Comparison of ENCODE assay signal across 1 cellular context in the genomic region with DNA sequence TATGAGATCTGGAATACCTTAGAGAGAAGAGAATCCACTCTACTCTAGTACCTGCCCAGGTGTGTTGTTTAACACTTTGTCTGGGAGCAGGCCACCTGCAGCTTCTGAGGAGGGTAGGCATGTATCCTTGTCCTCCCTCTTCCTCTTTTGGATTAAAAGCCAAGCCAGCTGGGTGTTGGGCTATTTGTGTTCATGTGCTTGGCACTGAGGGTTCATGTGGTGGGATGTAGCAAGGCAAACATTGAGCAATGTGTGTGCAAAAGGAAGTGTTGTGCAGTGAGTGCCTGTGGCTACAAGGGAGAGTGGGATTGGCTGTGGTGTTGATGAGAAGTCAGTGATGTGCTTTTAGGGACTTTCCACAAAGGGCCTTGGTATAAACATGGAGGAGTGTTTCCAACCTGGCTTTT.
TF ChIP-seq lines count a peak whose summit lies in the region.

No MANE protein-coding gene starts in this region.

TF ChIP-seq in HepG2, 621 proteins besides CTCF, POLR2A, EP300 and RAD21 (continued from another document and continues in another):
- TF ChIP-seq, protein P1, sequence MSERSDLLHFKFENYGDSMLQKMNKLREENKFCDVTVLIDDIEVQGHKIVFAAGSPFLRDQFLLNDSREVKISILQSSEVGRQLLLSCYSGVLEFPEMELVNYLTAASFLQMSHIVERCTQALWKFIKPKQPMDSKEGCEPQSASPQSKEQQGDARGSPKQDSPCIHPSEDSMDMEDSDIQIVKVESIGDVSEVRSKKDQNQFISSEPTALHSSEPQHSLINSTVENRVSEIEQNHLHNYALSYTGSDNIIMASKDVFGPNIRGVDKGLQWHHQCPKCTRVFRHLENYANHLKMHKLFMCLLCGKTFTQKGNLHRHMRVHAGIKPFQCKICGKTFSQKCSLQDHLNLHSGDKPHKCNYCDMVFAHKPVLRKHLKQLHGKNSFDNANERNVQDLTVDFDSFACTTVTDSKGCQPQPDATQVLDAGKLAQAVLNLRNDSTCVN (CRISPR knock-in tag; IDR thresholded peaks at IDR 0.05; ENCODE audit: borderline replicate concordance) = peak; percentile 81
- TF ChIP-seq ZNF3 (CRISPR knock-in tag; IDR thresholded peaks at IDR 0.05) (no peak), MAX (IDR thresholded peaks at IDR 0.05) (peak; percentile 94), TP53 (CRISPR knock-in tag; conservative IDR thresholded peaks at IDR 0.05) (no peak), ZNF772 (CRISPR knock-in tag; IDR thresholded peaks at IDR 0.05) (no peak), ZNF737 (CRISPR knock-in tag; IDR thresholded peaks at IDR 0.05; ENCODE audit: borderline replicate concordance) (peak; percentile 21; the same call in 1 of the 2 replicates), HINFP (CRISPR knock-in tag; IDR thresholded peaks at IDR 0.05; ENCODE audit: low read depth) (peak; percentile 38; the same call in 1 of the 2 replicates), ATF7 (IDR thresholded peaks at IDR 0.05) (no peak), ATF7 (CRISPR knock-in tag; IDR thresholded peaks at IDR 0.05) (0 out of 2 replicates have a peak, but pooled peaks have one; percentile 33), MEF2D (CRISPR knock-in tag; IDR thresholded peaks at IDR 0.05) (peak; percentile 88), MAFK (conservative IDR thresholded peaks at IDR 0.05 in 1 of 2, IDR thresholded peaks at IDR 0.05 in 1 of 2; ENCODE audit: low read length in 2 of 2) (no peak), ZNF354B (CRISPR knock-in tag; IDR thresholded peaks at IDR 0.05) (no peak), ZNF18 (CRISPR knock-in tag; IDR thresholded peaks at IDR 0.05; ENCODE audit: insufficient replicate concordance) (no peak), ZNF362 (CRISPR knock-in tag; IDR thresholded peaks at IDR 0.05; ENCODE audit: borderline replicate concordance) (0 out of 2 replicates have a peak, but pooled peaks have one; percentile 39), CEBPB (IDR thresholded peaks at IDR 0.05; ENCODE audit: borderline replicate concordance, low read depth, low read length) (peak; percentile 99), ELF1 (CRISPR knock-in tag; IDR thresholded peaks at IDR 0.05) (peak; percentile 84), ZNF292 (CRISPR knock-in tag; IDR thresholded peaks at IDR 0.05; ENCODE audit: borderline replicate concordance, low read depth) (peak; percentile 50; the same call in 1 of the 2 replicates), KDM5B (CRISPR knock-in tag; IDR thresholded peaks at IDR 0.05; ENCODE audit: borderline replicate concordance) (0 out of 2 replicates have a peak, but pooled peaks have one; percentile 39), RBM39 (IDR thresholded peaks at IDR 0.05; ENCODE audit: low read depth, low read length, poor library complexity, severe bottlenecking) (no peak), PPARG (CRISPR knock-in tag; conservative IDR thresholded peaks at IDR 0.05) (peak; percentile 70; the same call in 1 of the 2 replicates), SNAPC5 (CRISPR knock-in tag; IDR thresholded peaks at IDR 0.05; ENCODE audit: borderline replicate concordance) (0 out of 2 replicates have a peak, but pooled peaks have one; percentile 74), ETV5 (CRISPR knock-in tag; IDR thresholded peaks at IDR 0.05; ENCODE audit: borderline replicate concordance) (peak; percentile 95), HDAC2 (CRISPR knock-in tag; IDR thresholded peaks at IDR 0.05) (peak; percentile 92; the same call in 1 of the 2 replicates), ZNF317 (CRISPR knock-in tag; IDR thresholded peaks at IDR 0.05) (peak; percentile 62; the same call in 1 of the 2 replicates), SNAPC2 (CRISPR knock-in tag; IDR thresholded peaks at IDR 0.05) (0 out of 2 replicates have a peak, but pooled peaks have one; percentile 43), DR1 (CRISPR knock-in tag; IDR thresholded peaks at IDR 0.05) (no peak), ATF1 (CRISPR knock-in tag; IDR thresholded peaks at IDR 0.05) (no peak), DPF2 (CRISPR knock-in tag; IDR thresholded peaks at IDR 0.05; ENCODE audit: borderline replicate concordance, low read depth) (peak; percentile 76; the same call in 1 of the 2 replicates), MYNN (CRISPR knock-in tag; IDR thresholded peaks at IDR 0.05; ENCODE audit: low read depth) (peak; percentile 89; the same call in 1 of the 2 replicates), ZMYM3 (CRISPR knock-in tag; IDR thresholded peaks at IDR 0.05) (0 out of 2 replicates have a peak, but pooled peaks have one; percentile 67), HMG20A (CRISPR knock-in tag; IDR thresholded peaks at IDR 0.05; ENCODE audit: borderline replicate concordance) (peak; percentile 96), MIER3 (CRISPR knock-in tag; IDR thresholded peaks at IDR 0.05; ENCODE audit: borderline replicate concordance) (peak; percentile 99), TARDBP (CRISPR knock-in tag; IDR thresholded peaks at IDR 0.05) (peak; percentile 94), LCORL (IDR thresholded peaks at IDR 0.05) (no peak), LCORL (CRISPR knock-in tag; IDR thresholded peaks at IDR 0.05) (peak; percentile 79), PRMT3 (CRISPR knock-in tag; IDR thresholded peaks at IDR 0.05; ENCODE audit: borderline replicate concordance, low read depth) (no peak), MTA3 (CRISPR knock-in tag; IDR thresholded peaks at IDR 0.05) (no peak), NFKBIZ (CRISPR knock-in tag; IDR thresholded peaks at IDR 0.05) (peak; percentile 99), ZSCAN9 (CRISPR knock-in tag; IDR thresholded peaks at IDR 0.05; ENCODE audit: borderline replicate concordance) (peak; percentile 95), ZNF883 (CRISPR knock-in tag; IDR thresholded peaks at IDR 0.05; ENCODE audit: not compliant biosample characterization) (no peak), MTF1 (CRISPR knock-in tag; IDR thresholded peaks at IDR 0.05) (no peak), HDAC1 (CRISPR knock-in tag; IDR thresholded peaks at IDR 0.05) (peak; percentile 79; the same call in 1 of the 2 replicates), GATAD2A (CRISPR knock-in tag; IDR thresholded peaks at IDR 0.05) (peak; percentile 98), CBX5 (CRISPR knock-in tag; IDR thresholded peaks at IDR 0.05; ENCODE audit: borderline replicate concordance) (peak; percentile 100), NFYC (CRISPR knock-in tag; IDR thresholded peaks at IDR 0.05) (peak; percentile 75), GABPB1 (CRISPR knock-in tag; IDR thresholded peaks at IDR 0.05) (peak; percentile 79), KLF16 (CRISPR knock-in tag; IDR thresholded peaks at IDR 0.05) (peak in 1 of 2 experiments; percentile 97; a peak in 2 of 4 replicates)
- TF ChIP-seq, protein P2, sequence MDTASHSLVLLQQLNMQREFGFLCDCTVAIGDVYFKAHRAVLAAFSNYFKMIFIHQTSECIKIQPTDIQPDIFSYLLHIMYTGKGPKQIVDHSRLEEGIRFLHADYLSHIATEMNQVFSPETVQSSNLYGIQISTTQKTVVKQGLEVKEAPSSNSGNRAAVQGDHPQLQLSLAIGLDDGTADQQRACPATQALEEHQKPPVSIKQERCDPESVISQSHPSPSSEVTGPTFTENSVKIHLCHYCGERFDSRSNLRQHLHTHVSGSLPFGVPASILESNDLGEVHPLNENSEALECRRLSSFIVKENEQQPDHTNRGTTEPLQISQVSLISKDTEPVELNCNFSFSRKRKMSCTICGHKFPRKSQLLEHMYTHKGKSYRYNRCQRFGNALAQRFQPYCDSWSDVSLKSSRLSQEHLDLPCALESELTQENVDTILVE (CRISPR knock-in tag; IDR thresholded peaks at IDR 0.05) = peak; percentile 94
- TF ChIP-seq, protein P3, sequence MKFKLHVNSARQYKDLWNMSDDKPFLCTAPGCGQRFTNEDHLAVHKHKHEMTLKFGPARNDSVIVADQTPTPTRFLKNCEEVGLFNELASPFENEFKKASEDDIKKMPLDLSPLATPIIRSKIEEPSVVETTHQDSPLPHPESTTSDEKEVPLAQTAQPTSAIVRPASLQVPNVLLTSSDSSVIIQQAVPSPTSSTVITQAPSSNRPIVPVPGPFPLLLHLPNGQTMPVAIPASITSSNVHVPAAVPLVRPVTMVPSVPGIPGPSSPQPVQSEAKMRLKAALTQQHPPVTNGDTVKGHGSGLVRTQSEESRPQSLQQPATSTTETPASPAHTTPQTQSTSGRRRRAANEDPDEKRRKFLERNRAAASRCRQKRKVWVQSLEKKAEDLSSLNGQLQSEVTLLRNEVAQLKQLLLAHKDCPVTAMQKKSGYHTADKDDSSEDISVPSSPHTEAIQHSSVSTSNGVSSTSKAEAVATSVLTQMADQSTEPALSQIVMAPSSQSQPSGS (CRISPR knock-in tag; IDR thresholded peaks at IDR 0.05) = peak; percentile 68; the same call in 1 of the 2 replicates
- TF ChIP-seq, protein P4, sequence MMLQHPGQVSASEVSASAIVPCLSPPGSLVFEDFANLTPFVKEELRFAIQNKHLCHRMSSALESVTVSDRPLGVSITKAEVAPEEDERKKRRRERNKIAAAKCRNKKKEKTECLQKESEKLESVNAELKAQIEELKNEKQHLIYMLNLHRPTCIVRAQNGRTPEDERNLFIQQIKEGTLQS (CRISPR knock-in tag; IDR thresholded peaks at IDR 0.05) = peak; percentile 58; the same call in 1 of the 2 replicates
- TF ChIP-seq, protein P5, sequence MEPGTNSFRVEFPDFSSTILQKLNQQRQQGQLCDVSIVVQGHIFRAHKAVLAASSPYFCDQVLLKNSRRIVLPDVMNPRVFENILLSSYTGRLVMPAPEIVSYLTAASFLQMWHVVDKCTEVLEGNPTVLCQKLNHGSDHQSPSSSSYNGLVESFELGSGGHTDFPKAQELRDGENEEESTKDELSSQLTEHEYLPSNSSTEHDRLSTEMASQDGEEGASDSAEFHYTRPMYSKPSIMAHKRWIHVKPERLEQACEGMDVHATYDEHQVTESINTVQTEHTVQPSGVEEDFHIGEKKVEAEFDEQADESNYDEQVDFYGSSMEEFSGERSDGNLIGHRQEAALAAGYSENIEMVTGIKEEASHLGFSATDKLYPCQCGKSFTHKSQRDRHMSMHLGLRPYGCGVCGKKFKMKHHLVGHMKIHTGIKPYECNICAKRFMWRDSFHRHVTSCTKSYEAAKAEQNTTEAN (CRISPR knock-in tag; conservative IDR thresholded peaks at IDR 0.05) = peak; percentile 95
- TF ChIP-seq, protein P6, sequence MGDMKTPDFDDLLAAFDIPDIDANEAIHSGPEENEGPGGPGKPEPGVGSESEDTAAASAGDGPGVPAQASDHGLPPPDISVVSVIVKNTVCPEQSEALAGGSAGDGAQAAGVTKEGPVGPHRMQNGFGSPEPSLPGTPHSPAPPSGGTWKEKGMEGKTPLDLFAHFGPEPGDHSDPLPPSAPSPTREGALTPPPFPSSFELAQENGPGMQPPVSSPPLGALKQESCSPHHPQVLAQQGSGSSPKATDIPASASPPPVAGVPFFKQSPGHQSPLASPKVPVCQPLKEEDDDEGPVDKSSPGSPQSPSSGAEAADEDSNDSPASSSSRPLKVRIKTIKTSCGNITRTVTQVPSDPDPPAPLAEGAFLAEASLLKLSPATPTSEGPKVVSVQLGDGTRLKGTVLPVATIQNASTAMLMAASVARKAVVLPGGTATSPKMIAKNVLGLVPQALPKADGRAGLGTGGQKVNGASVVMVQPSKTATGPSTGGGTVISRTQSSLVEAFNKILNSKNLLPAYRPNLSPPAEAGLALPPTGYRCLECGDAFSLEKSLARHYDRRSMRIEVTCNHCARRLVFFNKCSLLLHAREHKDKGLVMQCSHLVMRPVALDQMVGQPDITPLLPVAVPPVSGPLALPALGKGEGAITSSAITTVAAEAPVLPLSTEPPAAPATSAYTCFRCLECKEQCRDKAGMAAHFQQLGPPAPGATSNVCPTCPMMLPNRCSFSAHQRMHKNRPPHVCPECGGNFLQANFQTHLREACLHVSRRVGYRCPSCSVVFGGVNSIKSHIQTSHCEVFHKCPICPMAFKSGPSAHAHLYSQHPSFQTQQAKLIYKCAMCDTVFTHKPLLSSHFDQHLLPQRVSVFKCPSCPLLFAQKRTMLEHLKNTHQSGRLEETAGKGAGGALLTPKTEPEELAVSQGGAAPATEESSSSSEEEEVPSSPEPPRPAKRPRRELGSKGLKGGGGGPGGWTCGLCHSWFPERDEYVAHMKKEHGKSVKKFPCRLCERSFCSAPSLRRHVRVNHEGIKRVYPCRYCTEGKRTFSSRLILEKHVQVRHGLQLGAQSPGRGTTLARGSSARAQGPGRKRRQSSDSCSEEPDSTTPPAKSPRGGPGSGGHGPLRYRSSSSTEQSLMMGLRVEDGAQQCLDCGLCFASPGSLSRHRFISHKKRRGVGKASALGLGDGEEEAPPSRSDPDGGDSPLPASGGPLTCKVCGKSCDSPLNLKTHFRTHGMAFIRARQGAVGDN (CRISPR knock-in tag; IDR thresholded peaks at IDR 0.05) = peak; percentile 20; the same call in 1 of the 2 replicates
